ENCODE assay signal across 8 cellular contexts in genomic region chr18:2655153-2655953, GRCh38. TPM values are rescaled to one million over a fixed set of nuclear protein-coding genes. Genes with fewer than 3 reads are reported as not detected.
DNase-seq lines count a peak whose midpoint lies in the region; ATAC-seq and TF ChIP-seq lines count a peak whose summit lies in the region.

Gene SMCHD1 (plus strand): TSS chr18:2655726. CDS start chr18:2656076, 350 bp downstream.

- H3K36me3 Mint-ChIP-seq in activated naive CD4-positive, alpha-beta T cell treated with anti-CD3 and anti-CD28 coated beads, Interleukin-2, amount 50 U/mL, for 24 hours: peaks cover 7% of the 10 kb centered on the region

- H3K27ac Mint-ChIP-seq in activated naive CD4-positive, alpha-beta T cell treated with anti-CD3 and anti-CD28 coated beads, Interleukin-2, amount 50 U/mL, for 24 hours: peak within 1 kb of the TSS; percentile 97

- peak; percentile 77 for ATAC-seq in SK-N-SH treated with all-trans-retinoic acid at 6 μM for 48 hours
- peak; percentile 88 for ATAC-seq in omental fat pad (ENCODE audit: low FRiP score)

- TF ChIP-seq CTCF in HFF-Myc (IDR thresholded peaks at IDR 0.05; ENCODE audit: low read depth, low read length, missing control alignments) (no peak), omental fat pad (IDR thresholded peaks at IDR 0.05) (no peak)

- H3K4me3 ChIP-seq in GM08714 (ENCODE audit: low read length) (peak within 1 kb of the TSS; percentile 92), HFF-Myc (replicated peaks; ENCODE audit: low read depth, low read length) (peak within 1 kb of the TSS; percentile 96)

- peak within 1 kb of the TSS; percentile 95 for H3K4me3 Mint-ChIP-seq in activated naive CD4-positive, alpha-beta T cell treated with anti-CD3 and anti-CD28 coated beads, Interleukin-2, amount 50 U/mL, for 24 hours

- H3K27me3 Mint-ChIP-seq in activated naive CD4-positive, alpha-beta T cell treated with anti-CD3 and anti-CD28 coated beads, Interleukin-2, amount 50 U/mL, for 24 hours: no peaks in the 10 kb centered on the region

- H3K4me1 Mint-ChIP-seq in activated naive CD4-positive, alpha-beta T cell treated with anti-CD3 and anti-CD28 coated beads, Interleukin-2, amount 50 U/mL, for 24 hours: peaks cover 48% of the 10 kb centered on the region

- DNase-seq in HFF-Myc (ENCODE audit: extremely low read depth, low read depth) (no peak), NAMALWA (ENCODE audit: low spot score) (peak; percentile 86), globus pallidus (ENCODE audit: low spot score) (peak; percentile 84), omental fat pad (ENCODE audit: low spot score) (peak; percentile 69)

- H3K27ac ChIP-seq in temporal lobe (ENCODE audit: low read depth, low read length): peak within 1 kb of the TSS; percentile 72

- no peaks in the 10 kb centered on the region for H3K9me3 Mint-ChIP-seq in activated naive CD4-positive, alpha-beta T cell treated with anti-CD3 and anti-CD28 coated beads, Interleukin-2, amount 50 U/mL, for 24 hours

TF ChIP-seq in SK-N-SH treated with all-trans-retinoic acid at 6 μM for 48 hours, 23 proteins besides CTCF, POLR2A, EP300 and RAD21:
- no peak for TF ChIP-seq TSHZ2 (CRISPR knock-in tag; IDR thresholded peaks at IDR 0.05)
- TF ChIP-seq CREB5 (CRISPR knock-in tag; IDR thresholded peaks at IDR 0.05; ENCODE audit: low read depth): no peak
- no peak for TF ChIP-seq ZNF565 (CRISPR knock-in tag; conservative IDR thresholded peaks at IDR 0.05; ENCODE audit: low read depth)

RNA-seq across cellular contexts. Expression of gene SMCHD1, which starts in this region (rescaled TPM):
- total RNA-seq in omental fat pad: 100 to 1,000 TPM in 2 of 4 donors, 10 to 100 TPM in 2; 56.4 to 153 (median 87.3) TPM
- 152 TPM for total RNA-seq in temporal lobe
